ENCODE assay signal across 8 cellular contexts in the genomic region with DNA sequence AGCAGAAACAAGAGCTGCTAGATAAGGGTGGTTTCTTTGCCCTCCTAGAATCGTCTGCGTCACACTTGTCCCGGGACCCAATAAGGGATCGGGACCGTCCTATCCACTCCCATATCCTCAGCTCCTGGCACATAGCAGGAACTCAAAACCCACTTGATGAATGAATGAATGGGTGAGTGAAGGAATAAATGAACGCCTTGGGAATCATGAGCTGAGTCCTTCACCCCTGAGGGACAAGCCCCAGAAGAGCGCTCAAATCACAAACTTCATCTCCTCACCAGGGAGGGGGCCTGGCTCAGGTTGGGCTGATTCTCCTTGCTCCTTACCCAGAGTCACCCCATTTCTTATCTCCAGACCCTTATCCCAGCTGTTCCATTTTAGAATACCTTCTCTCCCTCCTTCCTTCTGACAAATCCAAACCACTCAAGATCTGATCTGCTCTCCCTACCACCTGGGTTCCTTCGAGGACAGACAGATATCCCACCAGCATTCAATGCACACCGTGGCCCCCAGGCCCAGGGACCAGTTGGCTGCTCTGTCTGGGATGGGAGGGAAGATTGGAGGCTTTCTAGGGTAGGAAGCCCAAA. TPM values are rescaled to one million over a fixed set of nuclear protein-coding genes. Genes with fewer than 3 reads are reported as not detected.
A peak's percentile ranks its signal among the peaks of the same experiment; 100 is the strongest.
DNase-seq lines count a peak whose midpoint lies in the region; ATAC-seq, FAIRE-seq and TF ChIP-seq lines count a peak whose summit lies in the region.

No MANE protein-coding gene starts in this region.

- H3K36me3 Mint-ChIP-seq in activated naive CD4-positive, alpha-beta T cell treated with anti-CD3 and anti-CD28 coated beads for 36 hours (ENCODE audit: low read depth) = no peaks in the 10 kb centered on the region
- peaks cover 3% of the 10 kb centered on the region for H3K36me3 Mint-ChIP-seq in memory B cell

- H3K27me3 ChIP-seq in bronchial epithelial cell (ENCODE audit: control insufficient read depth, insufficient read depth, low read length) = no peaks in the 10 kb centered on the region
- H3K27me3 ChIP-seq in upper lobe of right lung = no peaks in the 10 kb centered on the region

- ATAC-seq in memory B cell (ENCODE audit: low read depth) (no peak), upper lobe of right lung (peak; percentile 25), HG03442 (IDR thresholded peaks at IDR 0.05; ENCODE audit: unreplicated experiment) (no peak), GM21576 (IDR thresholded peaks at IDR 0.05; ENCODE audit: unreplicated experiment) (no peak)

- FAIRE-seq in bronchial epithelial cell (lab: Jason Lieb, UNC) (no peak), urothelium cell line (lab: Jason Lieb, UNC) (no peak)

- H3K4me1 ChIP-seq in upper lobe of right lung = peaks cover 42% of the 10 kb centered on the region

- no peaks in the 10 kb centered on the region for H3K27me3 Mint-ChIP-seq in activated naive CD4-positive, alpha-beta T cell treated with anti-CD3 and anti-CD28 coated beads for 36 hours (ENCODE audit: low read depth)
- H3K27me3 Mint-ChIP-seq in memory B cell = no peaks in the 10 kb centered on the region

- intact Hi-C loops in activated naive CD4-positive, alpha-beta T cell treated with anti-CD3 and anti-CD28 coated beads for 36 hours (cut with micrococcal nuclease) = no loop called here
- intact Hi-C loops in upper lobe of right lung (cut with DNase I) = no loop called here

- no peak for TF ChIP-seq CTCF in bronchial epithelial cell (IDR thresholded peaks at IDR 0.05; ENCODE audit: insufficient read depth, low read length, severe bottlenecking)
- no peak for TF ChIP-seq CTCF in upper lobe of right lung (IDR thresholded peaks at IDR 0.05)

- no peaks in the 10 kb centered on the region for H3K9me3 Mint-ChIP-seq in activated naive CD4-positive, alpha-beta T cell treated with anti-CD3 and anti-CD28 coated beads for 36 hours
- H3K9me3 Mint-ChIP-seq in memory B cell = no peaks in the 10 kb centered on the region

- H3K36me3 ChIP-seq in bronchial epithelial cell (ENCODE audit: control insufficient read depth, insufficient read depth, low read length) (no peaks in the 10 kb centered on the region), upper lobe of right lung (no peaks in the 10 kb centered on the region)

- CTCF ChIA-PET in activated naive CD4-positive, alpha-beta T cell treated with anti-CD3 and anti-CD28 coated beads for 36 hours (lab: Charles Lee) = interaction anchor here (2.4 kb wide), 1 partner anchor 108 kb away, joined by 13 read pairs; no protein-coding TSS in a partner anchor

- peak overlapping the region; percentile 68 for H3K27ac Mint-ChIP-seq in activated naive CD4-positive, alpha-beta T cell treated with anti-CD3 and anti-CD28 coated beads for 36 hours
- peak overlapping the region; percentile 92 for H3K27ac Mint-ChIP-seq in memory B cell

- peak overlapping the region; percentile 86 for H3K4me3 Mint-ChIP-seq in activated naive CD4-positive, alpha-beta T cell treated with anti-CD3 and anti-CD28 coated beads for 36 hours
- H3K4me3 Mint-ChIP-seq in memory B cell = peak overlapping the region; percentile 95

- H3K27ac ChIP-seq in upper lobe of right lung = peak overlapping the region; percentile 88

- H3K4me3 ChIP-seq in bronchial epithelial cell (ENCODE audit: low read depth, low read length) = peak overlapping the region; percentile 63
- peak overlapping the region; percentile 74 for H3K4me3 ChIP-seq in upper lobe of right lung

- DNase-seq in activated naive CD4-positive, alpha-beta T cell treated with anti-CD3 and anti-CD28 coated beads for 36 hours = no peak
- no peak for DNase-seq in activated naive CD4-positive, alpha-beta T cell treated with Interleukin-2 at 50 U/mL for 16 hours
- DNase-seq in bronchial epithelial cell (ENCODE audit: low read depth) (peak; percentile 44), memory B cell (ENCODE audit: low spot score in 2 of 2) (no peak), upper lobe of right lung (no peak), urothelium cell line (ENCODE audit: low spot score) (no peak)

- H3K9me3 ChIP-seq in upper lobe of right lung = no peaks in the 10 kb centered on the region

- H3K4me1 Mint-ChIP-seq in activated naive CD4-positive, alpha-beta T cell treated with anti-CD3 and anti-CD28 coated beads for 36 hours (ENCODE audit: low read depth) = peaks cover 42% of the 10 kb centered on the region
- peaks cover 22% of the 10 kb centered on the region for H3K4me1 Mint-ChIP-seq in memory B cell

RNA-seq across cellular contexts. Expression of a gene that starts 0.6 kb away (rescaled TPM):
- 1 to 10 TPM; 4.8 to 5.0 TPM for total RNA-seq in activated naive CD4-positive, alpha-beta T cell treated with anti-CD3 and anti-CD28 coated beads for 36 hours
- total RNA-seq in bronchial epithelial cell = 7.8 and 8.4 TPM in 2 replicates
- total RNA-seq in upper lobe of right lung = 24.6 TPM

RNA-seq across cellular contexts. Expression of a gene that starts 13.1 kb away (rescaled TPM):
- 10 to 100 TPM; 18.5 to 21.2 TPM for total RNA-seq in activated naive CD4-positive, alpha-beta T cell treated with anti-CD3 and anti-CD28 coated beads for 36 hours
- total RNA-seq in bronchial epithelial cell (16.8 and 21.8 TPM in 2 replicates), upper lobe of right lung (61.1 TPM)

RNA-seq across cellular contexts. Expression of a gene that starts 51.0 kb away (rescaled TPM):
- total RNA-seq in activated naive CD4-positive, alpha-beta T cell treated with anti-CD3 and anti-CD28 coated beads for 36 hours = 10 to 100 TPM; 44.5 to 49.2 TPM
- total RNA-seq in bronchial epithelial cell (29.2 and 33.5 TPM in 2 replicates), upper lobe of right lung (32.2 TPM)

RNA-seq across cellular contexts. Expression of a gene that starts 54.5 kb away (rescaled TPM):
- not detected for total RNA-seq in activated naive CD4-positive, alpha-beta T cell treated with anti-CD3 and anti-CD28 coated beads for 36 hours
- total RNA-seq in bronchial epithelial cell = not detected in 2 replicates
- total RNA-seq in upper lobe of right lung = not detected
